8 cellular contexts compared by ENCODE assay signal in genomic region chr7:28645866-28646265, GRCh38.
"Had no signal": no experiment of that assay in that cellular context is flagged by ENCODE, and none has a peak within 500 bp of the region (broad histone marks: within the 10 kb centered on the region; RNA-seq: fewer than 3 reads in every experiment).

No MANE protein-coding gene starts in this region.

- H3K4me3 ChIP-seq: GM23248 had no signal

- FAIRE-seq: H54, HepG2 had no signal

- H3K9ac ChIP-seq: GM23248 had no signal

- H2AFZ ChIP-seq: GM23248 had no signal

- ATAC-seq: HepG2 had no signal

- H3K27ac ChIP-seq: GM23248, HL-60 had no signal

- DNase-seq: GM23248, GOT3, H9, HCEC 1CT, KBM-7 had no signal
